Comparison of ENCODE assay signal across 8 cellular contexts in genomic region chr14:22981090-22982012, GRCh38. TPM values are rescaled to one million over a fixed set of nuclear protein-coding genes. Genes with fewer than 3 reads are reported as not detected.
DNase-seq lines count a peak whose midpoint lies in the region; ATAC-seq and TF ChIP-seq lines count a peak whose summit lies in the region.

No MANE protein-coding gene starts in this region.

- peaks cover 0 to 6% (median 0%) of the 10 kb centered on the region in 5 donors for H3K27me3 Mint-ChIP-seq in naive thymus-derived CD8-positive, alpha-beta T cell

- peaks cover 47% of the 10 kb centered on the region for H3K4me1 ChIP-seq in SJSA1 (replicated peaks)

- peak overlapping the region; percentile 81 for H3K27ac ChIP-seq in SJSA1

- DNase-seq in EL (peak; percentile 25), SJSA1 (ENCODE audit: low read depth in 1 of 2, low spot score in 2 of 2) (no peak), epithelial cell of esophagus (ENCODE audit: low read depth) (peak; percentile 20), dedifferentiated amniotic fluid mesenchymal stem cell (ENCODE audit: extremely low spot score) (no peak), DMS153 treated with DMSO at 0.1 percent for 48 hours (lab: John Stamatoyannopoulos, UW; ENCODE audit: unreplicated experiment) (no peak), NCI-H1105 (lab: John Stamatoyannopoulos, UW) (no peak)
- peak in 4 of 10 donors; percentile 27 to 33 (median 30) for DNase-seq in naive thymus-derived CD8-positive, alpha-beta T cell

- H3K4me1 Mint-ChIP-seq in naive thymus-derived CD8-positive, alpha-beta T cell, result peaks cover 3 to 9% (median 6%) of the 10 kb centered on the region in 4 donors

- H3K9me3 ChIP-seq in SJSA1 (replicated peaks), result no peaks in the 10 kb centered on the region

- POLR2A ChIA-PET in naive thymus-derived CD8-positive, alpha-beta T cell (lab: Charles Lee), result interaction anchor here (0.5 to 3.3 kb wide), 11 partner anchors 8 to 410 kb away, joined by 3 to 17 read pairs (median 5); partner anchors contain the start of genes CDH24 and HAUS4

- H3K4me3 Mint-ChIP-seq in naive thymus-derived CD8-positive, alpha-beta T cell, result peak overlapping the region in 9 of 10 donors; percentile 53 to 81 (median 75)

- no peaks in the 10 kb centered on the region for H3K27me3 ChIP-seq in SJSA1 (replicated peaks)

- TF ChIP-seq CTCF in epithelial cell of esophagus (IDR thresholded peaks at IDR 0.05; ENCODE audit: insufficient read depth, low read depth, low read length, missing control alignments), result no peak

- peak; percentile 18 to 29 for ATAC-seq in naive thymus-derived CD8-positive, alpha-beta T cell
- ATAC-seq in GM18511 (IDR thresholded peaks at IDR 0.05; ENCODE audit: unreplicated experiment), result no peak

- no peaks in the 10 kb centered on the region for H3K9me3 Mint-ChIP-seq in naive thymus-derived CD8-positive, alpha-beta T cell

- H3K27ac Mint-ChIP-seq in naive thymus-derived CD8-positive, alpha-beta T cell, result peak overlapping the region in 2 of 10 donors; percentile 27 to 53

- no peaks in the 10 kb centered on the region for H3K36me3 Mint-ChIP-seq in naive thymus-derived CD8-positive, alpha-beta T cell

- H3K36me3 ChIP-seq in SJSA1, result peaks cover 54% of the 10 kb centered on the region

- peak overlapping the region; percentile 87 for H3K4me3 ChIP-seq in SJSA1
- H3K4me3 ChIP-seq in epithelial cell of esophagus (ENCODE audit: low read length), result peak overlapping the region; percentile 64

RNA-seq across cellular contexts. Expression of gene AJUBA, which starts 1.0 kb away (rescaled TPM):
- total RNA-seq in SJSA1 (2014; rRNA removed; shearing (Covaris generic)), result 116 and 125 TPM in 2 replicates
- total RNA-seq in naive thymus-derived CD8-positive, alpha-beta T cell, result 1 to 10 TPM; 1.5 to 1.9 TPM
- 1 to 10 TPM in 1 of 3 donors, under 1 TPM in 2; 0.05 to 1.2 (median 0.45) TPM for polyA plus RNA-seq in naive thymus-derived CD8-positive, alpha-beta T cell

RNA-seq across cellular contexts. Expression of gene HAUS4, which starts 24.5 kb away (rescaled TPM):
- 37.3 and 39.5 TPM in 2 replicates for total RNA-seq in SJSA1 (2014; rRNA removed; shearing (Covaris generic))
- total RNA-seq in naive thymus-derived CD8-positive, alpha-beta T cell, result 10 to 100 TPM; 24.4 to 26.7 TPM
- 10 to 100 TPM; 27.1 to 31.7 (median 29.8) TPM for polyA plus RNA-seq in naive thymus-derived CD8-positive, alpha-beta T cell

RNA-seq across cellular contexts. Expression of gene C14orf93, which starts 28.6 kb away (rescaled TPM):
- total RNA-seq in SJSA1 (2014; rRNA removed; shearing (Covaris generic)), result 3.2 and 6.5 TPM in 2 replicates
- 10 to 100 TPM; 16.8 to 17.3 TPM for total RNA-seq in naive thymus-derived CD8-positive, alpha-beta T cell
- polyA plus RNA-seq in naive thymus-derived CD8-positive, alpha-beta T cell, result 10 to 100 TPM in 1 of 3 donors, 1 to 10 TPM in 2; 5.6 to 10.9 (median 7.5) TPM

RNA-seq across cellular contexts. Expression of gene PRMT5, which starts 52.2 kb away (rescaled TPM):
- total RNA-seq in SJSA1 (2014; rRNA removed; shearing (Covaris generic)), result 43.9 and 67.8 TPM in 2 replicates
- total RNA-seq in naive thymus-derived CD8-positive, alpha-beta T cell, result 10 to 100 TPM; 37.7 to 38.8 TPM
- polyA plus RNA-seq in naive thymus-derived CD8-positive, alpha-beta T cell, result 10 to 100 TPM; 42.4 to 67.3 (median 62.2) TPM

RNA-seq across cellular contexts. Expression of gene PSMB5, which starts 53.3 kb away (rescaled TPM):
- 226 and 255 TPM in 2 replicates for total RNA-seq in SJSA1 (2014; rRNA removed; shearing (Covaris generic))
- 10 to 100 TPM; 30.2 to 35.8 TPM for total RNA-seq in naive thymus-derived CD8-positive, alpha-beta T cell
- polyA plus RNA-seq in naive thymus-derived CD8-positive, alpha-beta T cell, result 10 to 100 TPM; 33.2 to 49.7 (median 37.9) TPM

Comparison
In these comparisons a context has a peak if more than half of its experiments do, and no peak if none do; other contexts are left out.
1. DNase-seq: peak in EL (single experiment) and epithelial cell of esophagus (single experiment); none in SJSA1 (0 of 2), dedifferentiated amniotic fluid mesenchymal stem cell (single experiment), DMS153 treated with DMSO at 0.1 percent for 48 hours (single experiment) and NCI-H1105 (single experiment).
2. RNA of gene AJUBA, which starts 1.0 kb away (total RNA-seq): 116 to 125 TPM in SJSA1; 1.5 to 1.9 TPM in naive thymus-derived CD8-positive, alpha-beta T cell; every median in the first group is over 10 times any median in the second.